Comparison of ENCODE assay signal across 33 cellular contexts in the genomic region with DNA sequence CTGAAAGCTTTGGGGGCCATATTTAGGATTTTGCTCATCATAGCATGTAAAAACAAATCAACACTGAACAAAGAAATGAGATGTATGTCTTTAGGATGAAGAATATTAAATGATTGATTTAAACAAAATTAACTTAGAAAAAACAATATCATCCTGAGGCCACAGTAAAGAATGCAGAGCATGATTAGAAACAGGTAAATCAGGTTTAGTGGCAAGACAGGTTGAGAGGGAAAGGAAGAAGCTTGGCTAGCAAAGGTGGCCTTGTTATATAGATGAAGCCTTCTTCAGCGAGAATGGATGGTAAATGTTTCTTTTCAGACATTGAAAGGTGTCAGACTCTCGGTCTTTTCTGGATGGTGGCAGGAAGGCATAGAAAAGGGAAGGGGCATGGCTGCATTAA. TPM values are rescaled to one million over a fixed set of nuclear protein-coding genes. Genes with fewer than 3 reads are reported as not detected.
"Had no signal": no experiment of that assay in that cellular context is flagged by ENCODE, and none has a peak within 500 bp of the region (broad histone marks: within the 10 kb centered on the region; RNA-seq: fewer than 3 reads in every experiment).

No MANE protein-coding gene starts in this region.

- H3K9me3 Mint-ChIP-seq: effector memory CD8-positive, alpha-beta T cell; stimulated activated effector memory CD8-positive, alpha-beta T cell treated with anti-CD3 and anti-CD28 coated beads, Interleukin-12 subunit alpha, Interleukin-12 subunit beta, amount 100 ng/mL, for 72 hours had no signal

- H3K4me3 Mint-ChIP-seq: effector memory CD8-positive, alpha-beta T cell; memory B cell; natural killer cell; stimulated activated effector memory CD8-positive, alpha-beta T cell treated with anti-CD3 and anti-CD28 coated beads, Interleukin-12 subunit alpha, Interleukin-12 subunit beta, amount 100 ng/mL, for 72 hours had no signal

- H3K27me3 Mint-ChIP-seq: effector memory CD8-positive, alpha-beta T cell; memory B cell had no signal

- H2AFZ ChIP-seq: parathyroid adenoma had no signal

- H3K4me1 ChIP-seq: gastrocnemius medialis, parathyroid adenoma, prostate gland, sigmoid colon, stomach, thyroid gland, upper lobe of left lung had no signal

- H3K36me3 ChIP-seq: gastrocnemius medialis, prostate gland, sigmoid colon, stomach, thyroid gland, upper lobe of left lung had no signal

- FAIRE-seq: endometrium, kidney, urothelium cell line had no signal

- H3K27ac Mint-ChIP-seq: effector memory CD8-positive, alpha-beta T cell; memory B cell; natural killer cell; stimulated activated effector memory CD8-positive, alpha-beta T cell treated with anti-CD3 and anti-CD28 coated beads, Interleukin-12 subunit alpha, Interleukin-12 subunit beta, amount 100 ng/mL, for 72 hours had no signal

- H3K79me2 ChIP-seq: parathyroid adenoma had no signal

- H3K27ac ChIP-seq: gastrocnemius medialis, parathyroid adenoma, prostate gland, sigmoid colon, stomach, thyroid gland, upper lobe of left lung had no signal

- DNase-seq: cortex of kidney; effector memory CD8-positive, alpha-beta T cell; foreskin fibroblast; gastrocnemius medialis; head of caudate nucleus; kidney; natural killer cell; occipital lobe; right cardiac atrium; sigmoid colon; stimulated activated CD4-positive, alpha-beta T cell treated with anti-CD3 and anti-CD28 coated beads, Interleukin-2, amount 100 ng/mL, for 24 hours; stimulated activated CD4-positive, alpha-beta T cell treated with anti-CD3 and anti-CD28 coated beads, Interleukin-4, amount 100 ng/mL, for 24 hours; stimulated activated naive CD4-positive, alpha-beta T cell treated with Interleukin-2 at 50 U/mL for 16 hours; stomach; thyroid gland; upper lobe of left lung had no signal

- H3K9me3 ChIP-seq: gastrocnemius medialis, prostate gland, sigmoid colon, stomach, thyroid gland, upper lobe of left lung had no signal

- H3K4me1 Mint-ChIP-seq: memory B cell; natural killer cell; stimulated activated effector memory CD8-positive, alpha-beta T cell treated with anti-CD3 and anti-CD28 coated beads, Interleukin-12 subunit alpha, Interleukin-12 subunit beta, amount 100 ng/mL, for 72 hours had no signal

- H3K27me3 ChIP-seq: gastrocnemius medialis, sigmoid colon, stomach, thyroid gland, upper lobe of left lung had no signal

- ATAC-seq: effector memory CD8-positive, alpha-beta T cell; esophagus mucosa; gastrocnemius medialis; left lobe of liver; natural killer cell; right cardiac atrium; stimulated activated effector memory CD8-positive, alpha-beta T cell treated with anti-CD3 and anti-CD28 coated beads, Interleukin-12 subunit alpha, Interleukin-12 subunit beta, amount 100 ng/mL, for 72 hours had no signal

- H3K9ac ChIP-seq: parathyroid adenoma had no signal

- H3K4me3 ChIP-seq: gastrocnemius medialis, lung, prostate gland, sigmoid colon, stomach, thyroid gland, upper lobe of left lung had no signal

- H3K36me3 Mint-ChIP-seq: memory B cell; natural killer cell; stimulated activated effector memory CD8-positive, alpha-beta T cell treated with anti-CD3 and anti-CD28 coated beads, Interleukin-12 subunit alpha, Interleukin-12 subunit beta, amount 100 ng/mL, for 72 hours had no signal

RNA-seq across cellular contexts. Expression of gene MAGEB16, which starts 11.9 kb away (rescaled TPM):
- total RNA-seq: dermis microvascular lymphatic vessel endothelial cell, esophagus mucosa, gastrocnemius medialis, glomerular endothelial cell, kidney, left lobe of liver, liver, lung, mononuclear cell, natural killer cell, occipital lobe, right cardiac atrium, sigmoid colon, skeletal muscle tissue, stomach, subcutaneous adipose tissue, temporal lobe, thyroid gland, upper lobe of left lung had no signal
- polyA plus RNA-seq: liver, lung, neural cell, right cardiac atrium, sigmoid colon, stomach had no signal
